26 cellular contexts compared by ENCODE assay signal in the genomic region with DNA sequence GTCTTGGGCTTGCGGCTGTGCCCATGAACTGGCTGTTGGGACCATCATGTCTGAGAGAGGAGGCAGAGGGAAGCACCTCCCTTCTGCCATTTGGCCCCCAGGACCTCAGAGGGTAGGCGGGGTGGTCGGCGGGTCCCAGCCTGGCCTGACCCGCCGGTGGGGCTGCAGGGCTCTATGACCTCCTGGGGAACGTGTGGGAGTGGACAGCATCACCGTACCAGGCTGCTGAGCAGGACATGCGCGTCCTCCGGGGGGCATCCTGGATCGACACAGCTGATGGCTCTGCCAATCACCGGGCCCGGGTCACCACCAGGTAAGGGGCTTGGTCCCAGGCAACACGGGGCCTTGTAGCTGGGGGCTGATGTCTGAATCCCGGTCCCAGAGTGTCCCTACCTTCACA. TPM values are rescaled to one million over a fixed set of nuclear protein-coding genes. Genes with fewer than 3 reads are reported as not detected.
A peak's percentile ranks its signal among the peaks of the same experiment; 100 is the strongest.
DNase-seq lines count a peak whose midpoint lies in the region; ATAC-seq and TF ChIP-seq lines count a peak whose summit lies in the region.
"Had no signal": no experiment of that assay in that cellular context is flagged by ENCODE, and none has a peak within 500 bp of the region (broad histone marks: within the 10 kb centered on the region; RNA-seq: fewer than 3 reads in every experiment).

No MANE protein-coding gene starts in this region.

- TF ChIP-seq POLR2A in transverse colon (IDR thresholded peaks at IDR 0.05): no peak

- peak; percentile 16 for DNase-seq in activated naive CD8-positive, alpha-beta T cell treated with anti-CD3 and anti-CD28 coated beads, Interleukin-2, amount 10 ng/mL, durations not matched to agents 7 days and 5 days
- no peak for DNase-seq in activated naive CD8-positive, alpha-beta T cell treated with anti-CD3 and anti-CD28 coated beads, Interleukin-2, amount 50 U/mL, for 24 hours
- DNase-seq in coronary artery (ENCODE audit: low spot score): no peak
- DNase-seq in posterior vena cava (ENCODE audit: low spot score): peak; percentile 68
- DNase-seq in transverse colon: no peak
- no peak for DNase-seq in hippocampal formation (lab: John Stamatoyannopoulos, UW)
- DNase-seq in C1 segment of cervical spinal cord (lab: John Stamatoyannopoulos, UW): no peak
- no peak for DNase-seq in SHP77 treated with DMSO at 0.1 percent for 48 hours (lab: John Stamatoyannopoulos, UW)
- DNase-seq: activated B cell treated with CpG ODN at 0.5 μM for 24 hours; activated CD4-positive, alpha-beta memory T cell treated with anti-CD3 and anti-CD28 coated beads for 36 hours; activated naive CD4-positive, alpha-beta T cell treated with anti-CD3 and anti-CD28 coated beads for 36 hours; cerebellar nuclear complex; COR-L47; DMS79 treated with DMSO at 0.1 percent for 48 hours; effector CD8-positive, alpha-beta T cell; erythroblast; foreskin fibroblast; mesenchymal stem cell; naive thymus-derived CD4-positive, alpha-beta T cell; NCI-H1417; NCI-H524 treated with DMSO at 0.1 percent for 48 hours; occipital lobe; SK-N-SH had no signal

- H3K4me3 ChIP-seq in coronary artery (no peak overlapping the region), transverse colon (no peak overlapping the region)
- H3K4me3 ChIP-seq: HAP-1, right lobe of liver had no signal

- ATAC-seq in activated naive CD8-positive, alpha-beta T cell treated with anti-CD3 and anti-CD28 coated beads, Interleukin-2, amount 10 ng/mL, durations not matched to agents 7 days and 5 days (ENCODE audit: low read depth): no peak
- no peak for ATAC-seq in activated naive CD8-positive, alpha-beta T cell treated with anti-CD3 and anti-CD28 coated beads, Interleukin-2, amount 50 U/mL, for 24 hours
- ATAC-seq: naive thymus-derived CD4-positive, alpha-beta T cell; right lobe of liver had no signal

- no peak overlapping the region for H3K27ac Mint-ChIP-seq in activated naive CD8-positive, alpha-beta T cell treated with anti-CD3 and anti-CD28 coated beads, Interleukin-2, amount 10 ng/mL, durations not matched to agents 7 days and 5 days
- H3K27ac Mint-ChIP-seq in activated naive CD8-positive, alpha-beta T cell treated with anti-CD3 and anti-CD28 coated beads, Interleukin-2, amount 50 U/mL, for 24 hours: no peak overlapping the region
- H3K27ac Mint-ChIP-seq: activated B cell treated with CpG ODN at 0.5 μM for 24 hours; activated CD4-positive, alpha-beta memory T cell treated with anti-CD3 and anti-CD28 coated beads for 36 hours; activated naive CD4-positive, alpha-beta T cell treated with anti-CD3 and anti-CD28 coated beads for 36 hours; IgD-negative memory B cell had no signal

- no peak for TF ChIP-seq CTCF in coronary artery (IDR thresholded peaks at IDR 0.05)
- no peak for TF ChIP-seq CTCF in transverse colon (IDR thresholded peaks at IDR 0.05)

- H3K36me3 ChIP-seq in transverse colon: no peaks in the 10 kb centered on the region
- H3K36me3 ChIP-seq: right lobe of liver had no signal

- intact Hi-C loops in posterior vena cava (cut with DNase I): loop anchor here in 1 of 2 donors (5.0 to 10.0 kb wide), 2 partner anchors 76 to 113 kb away; a partner anchor contains a TSS
- intact Hi-C loops in transverse colon (cut with DNase I; ENCODE audit: low total_unique reads): no loop called here

- H3K27ac ChIP-seq in coronary artery (peak overlapping the region; percentile 61 to 87), transverse colon (peak overlapping the region; percentile 75 to 79 (median 78))
- H3K27ac ChIP-seq: right lobe of liver had no signal

- WGBS in transverse colon (ENCODE audit: low coverage in 1 of 2), 2 donors: 91% methylated on average over 16 of the region's 16 CpGs; no CpG with 5 or more reads in 1 of the 2 donors

- in situ Hi-C loops in transverse colon (cut with MboI; ENCODE audit: low pct_ligation_motif_present in 1 of 4, low pct_unique_long_range_greater_than_20kb in 1 of 4, low sequenced_read_pairs in 3 of 4): loop anchor here in 3 of 4 donors (10.0 kb wide), 2 partner anchors 73 to 433 kb away; no protein-coding TSS in a partner anchor

- peaks cover 4% of the 10 kb centered on the region for H3K36me3 Mint-ChIP-seq in activated naive CD8-positive, alpha-beta T cell treated with anti-CD3 and anti-CD28 coated beads, Interleukin-2, amount 10 ng/mL, durations not matched to agents 7 days and 5 days
- H3K36me3 Mint-ChIP-seq in activated naive CD8-positive, alpha-beta T cell treated with anti-CD3 and anti-CD28 coated beads, Interleukin-2, amount 50 U/mL, for 24 hours (ENCODE audit: low read depth): peaks cover 27% of the 10 kb centered on the region
- H3K36me3 Mint-ChIP-seq: IgD-negative memory B cell had no signal

- POLR2A ChIA-PET in activated naive CD8-positive, alpha-beta T cell treated with anti-CD3 and anti-CD28 coated beads, Interleukin-2, amount 10 ng/mL, durations not matched to agents 7 days and 5 days (lab: Charles Lee): no interaction called here

- peaks cover 5% of the 10 kb centered on the region for H3K4me1 Mint-ChIP-seq in activated naive CD8-positive, alpha-beta T cell treated with anti-CD3 and anti-CD28 coated beads, Interleukin-2, amount 10 ng/mL, durations not matched to agents 7 days and 5 days
- H3K4me1 Mint-ChIP-seq in activated naive CD8-positive, alpha-beta T cell treated with anti-CD3 and anti-CD28 coated beads, Interleukin-2, amount 50 U/mL, for 24 hours: no peaks in the 10 kb centered on the region

- TF ChIP-seq EP300 in transverse colon (IDR thresholded peaks at IDR 0.05; ENCODE audit: low read depth): no peak

- no peaks in the 10 kb centered on the region for H3K27me3 Mint-ChIP-seq in activated naive CD8-positive, alpha-beta T cell treated with anti-CD3 and anti-CD28 coated beads, Interleukin-2, amount 10 ng/mL, durations not matched to agents 7 days and 5 days
- H3K27me3 Mint-ChIP-seq in activated naive CD8-positive, alpha-beta T cell treated with anti-CD3 and anti-CD28 coated beads, Interleukin-2, amount 50 U/mL, for 24 hours: no peaks in the 10 kb centered on the region
- H3K27me3 Mint-ChIP-seq: activated B cell treated with CpG ODN at 0.5 μM for 24 hours; activated CD4-positive, alpha-beta memory T cell treated with anti-CD3 and anti-CD28 coated beads for 36 hours; IgD-negative memory B cell; naive thymus-derived CD4-positive, alpha-beta T cell had no signal

- no peak overlapping the region for H3K4me3 Mint-ChIP-seq in activated naive CD8-positive, alpha-beta T cell treated with anti-CD3 and anti-CD28 coated beads, Interleukin-2, amount 10 ng/mL, durations not matched to agents 7 days and 5 days
- H3K4me3 Mint-ChIP-seq in activated naive CD8-positive, alpha-beta T cell treated with anti-CD3 and anti-CD28 coated beads, Interleukin-2, amount 50 U/mL, for 24 hours: no peak overlapping the region
- H3K4me3 Mint-ChIP-seq: activated B cell treated with CpG ODN at 0.5 μM for 24 hours; activated CD4-positive, alpha-beta memory T cell treated with anti-CD3 and anti-CD28 coated beads for 36 hours; activated naive CD4-positive, alpha-beta T cell treated with anti-CD3 and anti-CD28 coated beads for 36 hours; IgD-negative memory B cell; naive thymus-derived CD4-positive, alpha-beta T cell had no signal

- H3K9me3 ChIP-seq in transverse colon: no peaks in the 10 kb centered on the region
- H3K9me3 ChIP-seq: HAP-1, right lobe of liver, SK-N-SH had no signal

- H3K4me1 ChIP-seq in transverse colon: peaks cover 2 to 23% (median 8%) of the 10 kb centered on the region in 4 donors
- H3K4me1 ChIP-seq: HAP-1 had no signal

- H3K9me3 Mint-ChIP-seq in activated naive CD8-positive, alpha-beta T cell treated with anti-CD3 and anti-CD28 coated beads, Interleukin-2, amount 10 ng/mL, durations not matched to agents 7 days and 5 days: no peaks in the 10 kb centered on the region
- no peaks in the 10 kb centered on the region for H3K9me3 Mint-ChIP-seq in activated naive CD8-positive, alpha-beta T cell treated with anti-CD3 and anti-CD28 coated beads, Interleukin-2, amount 50 U/mL, for 24 hours
- H3K9me3 Mint-ChIP-seq: activated B cell treated with CpG ODN at 0.5 μM for 24 hours; activated CD4-positive, alpha-beta memory T cell treated with anti-CD3 and anti-CD28 coated beads for 36 hours; activated naive CD4-positive, alpha-beta T cell treated with anti-CD3 and anti-CD28 coated beads for 36 hours; IgD-negative memory B cell; naive thymus-derived CD4-positive, alpha-beta T cell had no signal

- H3K27me3 ChIP-seq in transverse colon: no peaks in the 10 kb centered on the region
- H3K27me3 ChIP-seq: right lobe of liver had no signal

RNA-seq across cellular contexts. Expression of a gene that starts 14.1 kb away (rescaled TPM):
- 100 to 1,000 TPM; 147 to 156 TPM for total RNA-seq in activated naive CD8-positive, alpha-beta T cell treated with anti-CD3 and anti-CD28 coated beads, Interleukin-2, amount 10 ng/mL, durations not matched to agents 7 days and 5 days
- total RNA-seq in posterior vena cava: 100 to 1,000 TPM in 1 of 2 donors, 10 to 100 TPM in 1; 84.6 to 129 TPM
- 100 to 1,000 TPM in 3 of 4 donors, 10 to 100 TPM in 1; 93.4 to 481 (median 127) TPM for total RNA-seq in transverse colon

RNA-seq across cellular contexts. Expression of a gene that starts 14.6 kb away (rescaled TPM):
- total RNA-seq in activated naive CD8-positive, alpha-beta T cell treated with anti-CD3 and anti-CD28 coated beads, Interleukin-2, amount 10 ng/mL, durations not matched to agents 7 days and 5 days: 1 to 10 TPM; 2.3 to 2.4 TPM
- 1 to 10 TPM; 3.7 to 3.8 TPM for total RNA-seq in posterior vena cava
- 1 to 10 TPM in 3 of 4 donors, not detected in 1; 1.2 to 9.7 (median 1.6) TPM for total RNA-seq in transverse colon

RNA-seq across cellular contexts. Expression of a gene that starts 26.6 kb away (rescaled TPM):
- total RNA-seq in activated naive CD8-positive, alpha-beta T cell treated with anti-CD3 and anti-CD28 coated beads, Interleukin-2, amount 10 ng/mL, durations not matched to agents 7 days and 5 days: 100 to 1,000 TPM in 1 of 2 experiments, 10 to 100 TPM in 1; 94.9 to 102 TPM
- 10 to 100 TPM; 75.9 to 87.9 TPM for total RNA-seq in posterior vena cava
- 10 to 100 TPM; 47.9 to 92.9 (median 70.9) TPM for total RNA-seq in transverse colon

RNA-seq across cellular contexts. Expression of a gene that starts 27.0 kb away (rescaled TPM):
- 10 to 100 TPM in 1 of 2 experiments, 1 to 10 TPM in 1; 7.9 to 10.1 TPM for total RNA-seq in activated naive CD8-positive, alpha-beta T cell treated with anti-CD3 and anti-CD28 coated beads, Interleukin-2, amount 10 ng/mL, durations not matched to agents 7 days and 5 days
- 1 to 10 TPM; 5.0 to 6.6 TPM for total RNA-seq in posterior vena cava
- 10 to 100 TPM in 2 of 4 donors, 1 to 10 TPM in 2; 8.9 to 15.1 (median 10.0) TPM for total RNA-seq in transverse colon

RNA-seq across cellular contexts. Expression of a gene that starts 28.1 kb away (rescaled TPM):
- total RNA-seq in activated naive CD8-positive, alpha-beta T cell treated with anti-CD3 and anti-CD28 coated beads, Interleukin-2, amount 10 ng/mL, durations not matched to agents 7 days and 5 days: 100 to 1,000 TPM; 354 to 370 TPM
- total RNA-seq in posterior vena cava (100 to 1,000 TPM; 219 to 263 TPM), transverse colon (100 to 1,000 TPM in 3 of 4 donors, 10 to 100 TPM in 1; 99.9 to 395 (median 254) TPM)

Comparison
In these comparisons a context has a peak if more than half of its experiments do, and no peak if none do; other contexts are left out.
1. DNase-seq: peak in activated naive CD8-positive, alpha-beta T cell treated with anti-CD3 and anti-CD28 coated beads, Interleukin-2, amount 10 ng/mL, durations not matched to agents 7 days and 5 days (single experiment) and posterior vena cava (single experiment); none in activated naive CD8-positive, alpha-beta T cell treated with anti-CD3 and anti-CD28 coated beads, Interleukin-2, amount 50 U/mL, for 24 hours (single experiment), coronary artery (single experiment), transverse colon (single experiment), hippocampal formation (0 of 2), C1 segment of cervical spinal cord (0 of 14) and SHP77 treated with DMSO at 0.1 percent for 48 hours (single experiment).